8 cellular contexts compared by ENCODE assay signal in the genomic region with DNA sequence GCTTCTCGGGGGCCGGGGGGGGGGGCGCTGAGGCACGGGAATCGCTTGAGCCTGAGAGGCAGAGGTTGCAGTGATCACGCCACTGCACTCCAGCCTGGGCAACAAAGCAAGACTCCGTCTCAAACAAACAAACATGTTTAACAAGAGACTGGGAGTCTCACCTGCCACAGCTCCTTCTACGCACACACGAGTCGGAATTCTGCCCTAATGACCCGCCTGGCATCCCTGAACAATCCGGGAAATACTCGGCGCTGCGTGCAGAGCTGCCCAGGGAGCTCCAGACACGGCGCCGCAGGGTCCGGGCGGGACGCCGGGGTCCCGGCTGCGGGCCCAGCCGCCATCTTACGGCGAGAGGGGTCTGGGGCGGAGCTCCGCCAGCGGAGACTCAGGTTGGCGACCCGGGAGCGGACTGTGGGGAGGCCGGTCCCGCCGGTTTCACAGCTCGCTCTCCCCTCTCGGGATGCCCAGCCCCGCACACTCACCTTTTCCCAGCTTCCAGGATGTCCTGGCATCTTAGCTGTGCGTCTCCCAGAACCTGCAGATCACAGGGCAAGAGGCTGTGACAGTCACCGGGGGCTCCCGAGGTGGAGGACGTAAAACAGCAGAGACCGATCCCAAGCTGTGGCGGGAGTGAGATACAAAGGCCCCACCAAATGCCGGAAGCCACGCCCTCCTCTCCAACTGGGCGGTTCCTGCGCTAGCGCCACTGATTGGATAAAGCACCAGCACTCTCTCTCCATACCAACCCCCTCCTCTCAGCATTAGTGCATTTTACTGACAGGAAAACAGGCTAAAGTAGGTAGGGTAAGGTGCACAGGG. TPM values are rescaled to one million over a fixed set of nuclear protein-coding genes. Genes with fewer than 3 reads are reported as not detected.
A peak's percentile ranks its signal among the peaks of the same experiment; 100 is the strongest.
DNase-seq lines count a peak whose midpoint lies in the region; ATAC-seq and TF ChIP-seq lines count a peak whose summit lies in the region.

No MANE protein-coding gene starts in this region.

- no peaks in the 10 kb centered on the region; the same call in 1 of the 2 replicates for H3K27me3 Mint-ChIP-seq in HFFc6 (ENCODE audit: insufficient read depth)

- intact Hi-C loops in adrenal gland (cut with DNase I) (no loop called here), heart right ventricle (cut with DNase I) (loop anchor here in 2 of 10 donors (5.0 to 10.0 kb wide), 2 partner anchors 121 to 413 kb away; a partner anchor contains a TSS), posterior cingulate gyrus (cut with DNase I) (loop anchor here (10.0 kb wide), 1 partner anchor 121 kb away; a partner anchor contains a TSS), upper lobe of right lung (cut with DNase I) (no loop called here)

- H3K4me1 ChIP-seq in adrenal gland (replicated peaks in 1 of 2) (peaks cover 0 to 12% of the 10 kb centered on the region in 2 donors), heart right ventricle (peaks cover 0 to 18% (median 11%) of the 10 kb centered on the region in 9 donors), upper lobe of right lung (peaks cover 9% of the 10 kb centered on the region)

- peak overlapping the region; percentile 93 for H3K4me3 Mint-ChIP-seq in HFFc6

- peak; percentile 17; the same call in 1 of the 2 replicates for TF ChIP-seq CTCF in HFFc6 (IDR thresholded peaks at IDR 0.05)
- TF ChIP-seq CTCF in adrenal gland (IDR thresholded peaks at IDR 0.05) = no peak
- peak in 3 of 9 donors; percentile 6 to 34 (median 19) for TF ChIP-seq CTCF in heart right ventricle (IDR thresholded peaks at IDR 0.05)
- TF ChIP-seq CTCF in upper lobe of right lung (IDR thresholded peaks at IDR 0.05) = peak; percentile 3

- peak overlapping the region; percentile 75 for H3K27ac Mint-ChIP-seq in HFFc6

- H3K27ac ChIP-seq in adrenal gland (peak overlapping the region; percentile 50 to 88 (median 81)), heart right ventricle (peak overlapping the region in 9 of 10 donors; percentile 69 to 89 (median 84)), upper lobe of right lung (peak overlapping the region; percentile 90)

- no peaks in the 10 kb centered on the region for H3K36me3 ChIP-seq in adrenal gland (replicated peaks in 1 of 2)
- peaks cover 0 to 27% (median 0%) of the 10 kb centered on the region in 9 donors for H3K36me3 ChIP-seq in heart right ventricle
- peaks cover 21% of the 10 kb centered on the region for H3K36me3 ChIP-seq in upper lobe of right lung

- H3K9me3 Mint-ChIP-seq in HFFc6 = no peaks in the 10 kb centered on the region

- peaks cover 20% of the 10 kb centered on the region for H3K36me3 Mint-ChIP-seq in HFFc6 (ENCODE audit: low read depth)

- H3K4me1 Mint-ChIP-seq in HFFc6 (ENCODE audit: low read depth) = peaks cover 27% of the 10 kb centered on the region

- no peaks in the 10 kb centered on the region for H3K27me3 ChIP-seq in adrenal gland
- no peaks in the 10 kb centered on the region for H3K27me3 ChIP-seq in heart right ventricle
- no peaks in the 10 kb centered on the region for H3K27me3 ChIP-seq in upper lobe of right lung

- 0 to 1% (median 1%) methylated on average over 18 to 50 of the region's 50 CpGs for WGBS in adrenal gland, 4 donors
- WGBS in heart right ventricle, 2 donors = 0% methylated on average over 50 of the region's 50 CpGs

- H3K4me3 ChIP-seq in adrenal gland (peak overlapping the region; percentile 10 to 99 (median 83)), heart right ventricle (peak overlapping the region; percentile 69 to 100 (median 95)), upper lobe of right lung (peak overlapping the region; percentile 93)

- H3K9me3 ChIP-seq in adrenal gland (replicated peaks in 1 of 3) (no peaks in the 10 kb centered on the region), heart right ventricle (no peaks in the 10 kb centered on the region), upper lobe of right lung (no peaks in the 10 kb centered on the region)

- peak; percentile 57 to 84 for TF ChIP-seq POLR2A in adrenal gland (IDR thresholded peaks at IDR 0.05)

- peak; percentile 99 to 100 (median 100) for ATAC-seq in heart right ventricle
- ATAC-seq in upper lobe of right lung = peak; percentile 100

- DNase-seq in GM04503 (ENCODE audit: low read depth) (peak; percentile 37), HFFc6 (peak; percentile 75), NCI-H1105 (lab: John Stamatoyannopoulos, UW) (peak; percentile 92), SW 1271 (lab: John Stamatoyannopoulos, UW) (peak; percentile 72 to 93), adrenal gland (peak; percentile 86 to 97 (median 93)), heart right ventricle (peak; percentile 91 to 92), posterior cingulate gyrus (peak; percentile 86 to 99 (median 93)), upper lobe of right lung (peak; percentile 95)

RNA-seq across cellular contexts. Expression of a gene that starts 23.6 kb away (rescaled TPM):
- 1 to 10 TPM; 3.3 to 6.2 (median 5.5) TPM for total RNA-seq in HFFc6 (2021; fragmentation: NEBNext Ultra II Directional; extraction: Animal tissue kit (Norgen Biotek cat#: 25700))
- 1 to 10 TPM in 5 of 8 donors, under 1 TPM in 3; 0.36 to 3.4 (median 1.6) TPM for total RNA-seq in adrenal gland
- polyA plus RNA-seq in adrenal gland = under 1 TPM; 0.07 to 0.95 (median 0.72) TPM
- 1 to 10 TPM in 9 of 10 donors, under 1 TPM in 1; 0.93 to 2.2 (median 1.7) TPM for total RNA-seq in heart right ventricle
- polyA plus RNA-seq in heart right ventricle = under 1 TPM; 0.10 to 0.44 TPM
- total RNA-seq in upper lobe of right lung = 2.3 TPM

Comparison
In these comparisons a context has a peak if more than half of its experiments do, and no peak if none do; other contexts are left out.
1. Peak in every context shown above with its lines: DNase-seq, ATAC-seq, H3K4me3 ChIP-seq and H3K27ac ChIP-seq.
2. DNase-seq: peak in every context shown above with its lines; median percentile 95 in upper lobe of right lung; 93 in adrenal gland; 93 in posterior cingulate gyrus; 92 in NCI-H1105; 92 in heart right ventricle; 82 in SW 1271; 75 in HFFc6; 37 in GM04503.
3. CTCF ChIP-seq: peak in HFFc6 (single experiment) and upper lobe of right lung (single experiment); none in adrenal gland (0 of 6).